In the genomic region with DNA sequence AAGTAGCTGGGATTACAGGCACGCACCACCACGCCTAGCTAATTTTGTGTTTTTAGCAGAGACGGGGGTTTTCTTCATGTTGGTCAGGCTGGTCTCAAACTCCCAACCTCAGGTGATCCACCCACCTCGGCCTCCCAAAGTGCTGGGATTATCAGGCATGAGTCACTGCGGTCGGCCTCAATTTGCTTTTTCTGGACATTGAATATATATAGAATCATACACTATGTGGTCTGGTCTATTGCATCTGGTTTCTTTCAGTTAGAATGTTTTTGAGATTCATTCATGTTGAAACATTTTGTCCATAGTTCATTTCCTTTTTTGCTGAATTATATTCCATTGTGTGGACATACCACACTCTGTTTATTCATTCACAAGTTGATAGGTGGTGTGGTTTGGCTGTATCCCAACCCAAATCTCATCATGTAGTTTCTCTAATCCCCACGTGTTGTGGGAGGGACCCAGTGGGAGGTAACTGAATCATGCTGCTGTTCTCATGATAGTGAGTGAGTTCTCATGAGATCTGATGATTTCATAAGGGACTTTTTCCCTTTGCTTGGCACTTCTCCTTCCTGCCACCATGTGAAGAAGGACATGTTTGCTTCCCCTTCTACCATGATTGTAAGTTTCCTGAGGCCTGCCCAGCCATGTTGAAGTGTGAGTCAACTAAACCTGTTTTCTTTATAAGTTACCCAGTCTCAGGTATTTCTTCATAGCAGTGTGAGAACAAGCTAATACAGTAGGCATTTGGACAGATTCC, we compare ENCODE assay signal across 8 cellular contexts.
DNase-seq lines count a peak whose midpoint lies in the region; TF ChIP-seq lines count a peak whose summit lies in the region.
"Not testable (repeated sequence)": the region's sequence is repeated elsewhere in the genome, so short reads cannot be mapped to it uniquely, and the experiment has no call there.

No MANE protein-coding gene starts in this region.

- H3K4me3 ChIP-seq in ACC112 (ENCODE audit: low read depth, low read length); GM23248; brain microvascular endothelial cell (ENCODE audit: low read depth, low read length); fibroblast of mammary gland (ENCODE audit: control insufficient read depth, low read depth, low read length): not testable (repeated sequence)

- H3K27ac ChIP-seq in ACC112 (ENCODE audit: low read depth, low read length) = 0 out of 2 replicates have a peak overlapping the region, but pooled peaks have one; percentile 4
- H3K27ac ChIP-seq in GM23248 = not testable (repeated sequence)
- H3K27ac ChIP-seq in brain microvascular endothelial cell = peak overlapping the region; percentile 15

- H3K79me2 ChIP-seq in ACC112 (ENCODE audit: control insufficient read depth, insufficient read depth, low read length, unreplicated experiment); GM23248 (ENCODE audit: insufficient read depth): not testable (repeated sequence)

- H3K4me1 ChIP-seq in ACC112 (ENCODE audit: control insufficient read depth, insufficient read depth, low read length, unreplicated experiment); GM23248 (ENCODE audit: insufficient read depth): not testable (repeated sequence)

- not testable (repeated sequence) for TF ChIP-seq CTCF in brain microvascular endothelial cell (IDR thresholded peaks at IDR 0.05; ENCODE audit: low read depth, low read length, missing control alignments); fibroblast of mammary gland (conservative IDR thresholded peaks at IDR 0.05; ENCODE audit: control insufficient read depth, insufficient read depth, low read depth, low read length)

- H2AFZ ChIP-seq in ACC112 (ENCODE audit: low read length, unreplicated experiment); GM23248: not testable (repeated sequence)

- H3F3A ChIP-seq in GM23248 (ENCODE audit: insufficient read depth) = peaks cover 13% of the 10 kb centered on the region; the same call in 1 of the 2 replicates

- H3K9me2 ChIP-seq in GM23248 (ENCODE audit: insufficient read depth) = not testable (repeated sequence)

- H3K9ac ChIP-seq in GM23248 = not testable (repeated sequence)

- H4K20me1 ChIP-seq in GM23248 (ENCODE audit: insufficient read depth) = not testable (repeated sequence)

- 52 to 69% methylated on average over 6 to 7 of the region's 7 CpGs for WGBS in GM23248 (ENCODE audit: low coverage in 1 of 2, low lambda C conversion rate in 2 of 2, missing lambda C conversion rate in 2 of 2), 2 experiments

- H3K9me3 ChIP-seq in GM23248 (ENCODE audit: low read depth) = not testable (repeated sequence)

- H3K4me2 ChIP-seq in GM23248 (ENCODE audit: unreplicated experiment) = not testable (repeated sequence)

- in situ Hi-C loops in GM23248 (cut with MboI); KBM-7 (cut with MboI; ENCODE audit: low pct_unique_long_range_greater_than_20kb, low sequenced_read_pairs); brain microvascular endothelial cell (cut with HindIII; ENCODE audit: low pct_ligation_motif_present, low sequenced_read_pairs): not testable (repeated sequence)

- H3K27me3 ChIP-seq in ACC112 (ENCODE audit: insufficient read depth, low read length); GM23248 (replicated peaks; ENCODE audit: insufficient read depth); brain microvascular endothelial cell (replicated peaks): not testable (repeated sequence)

- H3K36me3 ChIP-seq in ACC112 (ENCODE audit: insufficient read depth, low read length); GM23248 (ENCODE audit: low read depth); brain microvascular endothelial cell (replicated peaks): not testable (repeated sequence)

- DNase-seq in GM23248 (peak; percentile 61), KBM-7 (peak; percentile 9), RKO (ENCODE audit: low spot score) (peak; percentile 68), brain microvascular endothelial cell (peak; percentile 91), fibroblast of mammary gland (ENCODE audit: low read depth) (peak; percentile 96), lung microvascular endothelial cell (ENCODE audit: low read depth in 2 of 2) (peak; percentile 5 to 7)
- DNase-seq in activated CD4-positive, alpha-beta T cell treated with anti-CD3 and anti-CD28 coated beads for 48 hours = peak; percentile 7

Comparison
In these comparisons a context has a peak if more than half of its experiments do, and no peak if none do; other contexts are left out.
1. DNase-seq: peak in every context shown above with its lines; median percentile 96 in fibroblast of mammary gland; 91 in brain microvascular endothelial cell; 68 in RKO; 61 in GM23248; 9 in KBM-7; 7 in activated CD4-positive, alpha-beta T cell treated with anti-CD3 and anti-CD28 coated beads for 48 hours; 6 in lung microvascular endothelial cell.